33 cellular contexts compared by ENCODE assay signal in genomic region chr5:2684606-2685005, GRCh38.
"Had no signal": no experiment of that assay in that cellular context is flagged by ENCODE, and none has a peak within 500 bp of the region (broad histone marks: within the 10 kb centered on the region; RNA-seq: fewer than 3 reads in every experiment).

No MANE protein-coding gene starts in this region.

- H3K36me3 ChIP-seq: adrenal gland, brain microvascular endothelial cell, cardiac muscle cell had no signal

- ATAC-seq: activated CD8-positive, alpha-beta T cell treated with anti-CD3 and anti-CD28 coated beads for 36 hours; activated naive CD4-positive, alpha-beta T cell treated with anti-CD3 and anti-CD28 coated beads, Interleukin-2, amount 50 U/mL, for 72 hours; activated T-cell treated with anti-CD3 and anti-CD28 coated beads, Interleukin-2, amount 50 U/mL, for 4 hours; activated T-cell treated with anti-CD3 and anti-CD28 coated beads, Interleukin-2, amount 50 U/mL, for 72 hours; activated T-helper 17 cell treated with anti-CD3 and anti-CD28 coated beads, Interleukin-2, amount 50 U/mL, for 72 hours; body of pancreas had no signal

- H3K4me1 ChIP-seq: adrenal gland, body of pancreas had no signal

- H3K4me3 ChIP-seq: adrenal gland, body of pancreas, cardiac muscle cell had no signal

- H3K27me3 ChIP-seq: adrenal gland, body of pancreas, brain microvascular endothelial cell, cardiac muscle cell had no signal

- H3K27ac ChIP-seq: adrenal gland, body of pancreas, brain microvascular endothelial cell, cardiac muscle cell, VCaP had no signal

- H3K9me3 ChIP-seq: adrenal gland, body of pancreas had no signal

- DNase-seq: activated B cell treated with CpG ODN at 0.5 μM for 24 hours; activated CD4-positive, alpha-beta memory T cell treated with anti-CD3 and anti-CD28 coated beads for 36 hours; activated CD4-positive, alpha-beta T cell treated with anti-CD3 and anti-CD28 coated beads for 4 hours; activated CD4-positive, alpha-beta T cell treated with anti-CD3 and anti-CD28 coated beads, Interleukin-2, amount 10 ng/mL, durations not matched to agents 24 days and 14 days; activated CD4-positive, alpha-beta T cell treated with anti-CD3 and anti-CD28 coated beads, Interleukin-2, amount 50 U/mL, for 1 hour; activated CD4-positive, alpha-beta T cell treated with anti-CD3 and anti-CD28 coated beads, Interleukin-2, amount 50 U/mL, for 4 hours; activated CD4-positive, CD25-positive, alpha-beta regulatory T cell treated with anti-CD3 and anti-CD28 coated beads, Interleukin-2, amount 50 U/mL, for 72 hours; activated CD8-positive, alpha-beta memory T cell treated with anti-CD3 and anti-CD28 coated beads, Interleukin-2, amount 50 U/mL, for 4 hours; activated CD8-positive, alpha-beta T cell treated with anti-CD3 and anti-CD28 coated beads for 36 hours; activated effector memory CD4-positive, alpha-beta T cell treated with anti-CD3 and anti-CD28 coated beads, Interleukin-2, amount 50 U/mL, for 16 hours; activated gamma-delta T cell treated with Interleukin-2 at 50 U/mL for 16 hours; activated naive CD4-positive, alpha-beta T cell; activated naive CD4-positive, alpha-beta T cell treated with anti-CD3 and anti-CD28 coated beads for 36 hours; activated naive CD4-positive, alpha-beta T cell treated with anti-CD3 and anti-CD28 coated beads, Interleukin-2, amount 50 U/mL, for 16 hours; activated naive CD8-positive, alpha-beta T cell treated with anti-CD3 and anti-CD28 coated beads for 36 hours; activated T-cell treated with anti-CD3 and anti-CD28 coated beads for 4 hours; activated T-cell treated with anti-CD3 and anti-CD28 coated beads, Interleukin-2, amount 50 U/mL, for 1 hour; activated T-cell treated with anti-CD3 and anti-CD28 coated beads, Interleukin-2, amount 50 U/mL, for 4 hours; activated T-cell treated with anti-CD3 and anti-CD28 coated beads, Interleukin-2, amount 50 U/mL, for 72 hours; adrenal gland; amniotic stem cell; aorta; body of pancreas; brain microvascular endothelial cell; caudate nucleus; cerebellar nuclear complex; T-helper 1 cell; T-helper 2 cell; T-helper 9 cell had no signal
